Comparison of ENCODE assay signal across 8 cellular contexts in genomic region chr1:246782120-246782900, GRCh38. TPM values are rescaled to one million over a fixed set of nuclear protein-coding genes. Genes with fewer than 3 reads are reported as not detected.
A peak's percentile ranks its signal among the peaks of the same experiment; 100 is the strongest.
DNase-seq lines count a peak whose midpoint lies in the region; ATAC-seq lines count a peak whose summit lies in the region.

No MANE protein-coding gene starts in this region.

- H3K27ac Mint-ChIP-seq in activated T-cell treated with anti-CD3 and anti-CD28 coated beads, Interleukin-2, amount 50 U/mL, for 24 hours = no peak overlapping the region

- H3K27me3 Mint-ChIP-seq in activated T-cell treated with anti-CD3 and anti-CD28 coated beads, Interleukin-2, amount 50 U/mL, for 24 hours = no peaks in the 10 kb centered on the region

- intact Hi-C loops in left ventricle myocardium superior (cut with micrococcal nuclease) = no loop called here

- no peaks in the 10 kb centered on the region for H3K9me3 Mint-ChIP-seq in activated T-cell treated with anti-CD3 and anti-CD28 coated beads, Interleukin-2, amount 50 U/mL, for 24 hours

- DNase-seq in NCI-H345 (lab: John Stamatoyannopoulos, UW) (peak; percentile 9), NCI-H345 treated with DMSO at 0.1 percent for 48 hours (lab: John Stamatoyannopoulos, UW; ENCODE audit: unreplicated experiment) (no peak), HT1080 (ENCODE audit: low read depth) (peak; percentile 92), T1000 (lab: John Stamatoyannopoulos, UW) (peak; percentile 42), left ventricle myocardium superior (peak; percentile 75), SW480 (ENCODE audit: low spot score) (no peak), SK-N-DZ (ENCODE audit: low spot score) (no peak)
- DNase-seq in activated T-cell treated with anti-CD3 and anti-CD28 coated beads, Interleukin-2, amount 50 U/mL, for 24 hours = no peak

- peaks cover 22% of the 10 kb centered on the region for H3K4me1 Mint-ChIP-seq in activated T-cell treated with anti-CD3 and anti-CD28 coated beads, Interleukin-2, amount 50 U/mL, for 24 hours (ENCODE audit: low read depth)

- H3K4me3 Mint-ChIP-seq in activated T-cell treated with anti-CD3 and anti-CD28 coated beads, Interleukin-2, amount 50 U/mL, for 24 hours = no peak overlapping the region

- peak; percentile 83 for ATAC-seq in left ventricle myocardium superior

- H3K36me3 Mint-ChIP-seq in activated T-cell treated with anti-CD3 and anti-CD28 coated beads, Interleukin-2, amount 50 U/mL, for 24 hours (ENCODE audit: low read depth) = no peaks in the 10 kb centered on the region

RNA-seq across cellular contexts. Expression of gene SCCPDH, which starts 58.1 kb away (rescaled TPM):
- 30.8 and 36.7 TPM in 2 replicates for total RNA-seq in HT1080 (2014; rRNA removed; shearing (Covaris generic))
- 28.4 and 29.0 TPM in 2 replicates for polyA plus RNA-seq in HT1080 (2015; cell fraction: cytosol; rRNA removed)
- 23.1 and 23.2 TPM in 2 replicates for polyA plus RNA-seq in HT1080 (2015; cell fraction: nucleus; rRNA removed)
- total RNA-seq in left ventricle myocardium superior = 30.8 TPM
- 47.1 and 50.8 TPM in 2 replicates for polyA plus RNA-seq in SK-N-DZ (2014; cell fraction: cytosol; rRNA removed)
- 19.9 and 29.8 TPM in 2 replicates for polyA plus RNA-seq in SK-N-DZ (2014; cell fraction: nucleus; rRNA removed)

Comparison
In these comparisons a context has a peak if more than half of its experiments do, and no peak if none do; other contexts are left out.
1. DNase-seq: peak in NCI-H345 (single experiment), HT1080 (single experiment), T1000 (single experiment) and left ventricle myocardium superior (single experiment); none in NCI-H345 treated with DMSO at 0.1 percent for 48 hours (single experiment), activated T-cell treated with anti-CD3 and anti-CD28 coated beads, Interleukin-2, amount 50 U/mL, for 24 hours (single experiment), SW480 (single experiment) and SK-N-DZ (single experiment).